ENCODE assay signal across 8 cellular contexts in the genomic region with DNA sequence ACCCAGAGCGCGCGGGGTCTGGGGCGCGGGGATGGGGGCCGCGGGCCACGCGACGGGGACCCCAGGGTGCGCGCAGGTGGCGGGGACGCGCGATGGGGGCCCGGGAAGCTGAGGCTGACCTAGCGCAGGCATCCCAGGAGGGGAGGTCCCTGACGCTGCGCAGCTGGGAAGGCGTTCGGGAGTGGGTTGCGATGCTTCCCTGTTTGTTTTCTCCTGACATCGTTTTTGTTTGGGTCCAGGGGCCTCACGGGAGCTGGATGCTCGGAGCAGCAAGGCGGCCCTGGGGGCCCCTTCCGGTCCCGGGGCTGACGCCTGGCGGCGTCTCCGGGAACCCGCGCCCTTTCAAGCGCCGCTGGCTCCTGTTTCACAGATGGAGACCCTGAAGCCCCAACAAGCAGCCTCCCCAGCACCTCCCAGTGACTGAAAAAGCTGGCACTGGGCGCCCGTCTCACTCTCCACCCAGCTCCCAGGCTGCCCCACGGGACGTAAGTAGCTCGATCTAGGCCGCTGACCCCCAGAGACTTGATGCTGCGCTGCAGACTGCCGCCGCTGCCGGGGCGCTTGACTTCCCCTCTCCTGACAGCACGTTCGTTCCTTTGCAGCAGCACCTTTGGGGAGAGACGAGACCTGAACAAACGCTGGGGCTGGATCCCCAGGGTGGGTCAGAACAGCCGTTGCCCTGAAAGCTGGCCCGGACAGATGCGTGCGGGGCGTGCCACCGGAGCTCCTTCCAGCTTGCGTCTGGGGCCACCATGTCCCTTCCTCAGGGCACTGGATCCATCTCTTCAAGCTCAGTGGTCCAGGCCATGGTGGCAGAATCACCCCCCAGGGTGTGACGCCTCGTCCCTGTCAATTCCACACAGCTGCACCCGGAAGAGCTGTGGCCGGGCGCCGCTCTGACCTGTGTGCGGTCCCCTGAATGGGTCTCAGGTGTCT. TPM values are rescaled to one million over a fixed set of nuclear protein-coding genes. Genes with fewer than 3 reads are reported as not detected.
DNase-seq lines count a peak whose midpoint lies in the region; ATAC-seq, FAIRE-seq and TF ChIP-seq lines count a peak whose summit lies in the region.

No MANE protein-coding gene starts in this region.

- no peak; the same call in 1 of the 2 replicates for TF ChIP-seq POLR2A in GM12878 (IDR thresholded peaks at IDR 0.05; ENCODE audit: low read depth, low read length)

- no peaks in the 10 kb centered on the region for H3K9me3 Mint-ChIP-seq in T-helper 1 cell treated with Interleukin-12 subunit alpha and Interleukin-12 subunit beta and Interleukin-4 antibody, amounts not matched to agents 30 μg/mL and 1 μg/mL, for 36 hours

- DNase-seq in DMS53 (lab: John Stamatoyannopoulos, UW): peak; percentile 76
- peak; percentile 38 for DNase-seq in HT1080 (ENCODE audit: low read depth)
- DNase-seq in GM12878 (ENCODE audit: low read depth, low spot score): no peak
- DNase-seq in iPS-NIHi11 (ENCODE audit: low spot score): peak; percentile 73
- DNase-seq in stimulated activated CD4-positive, alpha-beta T cell treated with anti-CD3 and anti-CD28 coated beads, Interleukin-12 subunit alpha, Interleukin-12 subunit beta, amount 100 ng/mL, for 24 hours (ENCODE audit: low read depth in 2 of 2): peak; percentile 28 to 35
- no peak for DNase-seq in H4 (ENCODE audit: low spot score)

- POLR2A ChIA-PET in GM12878 (lab: Charles Lee): interaction anchor here (0.6 to 1.1 kb wide), 8 partner anchors 19 to 911 kb away, joined by 3 to 6 read pairs (median 3); no protein-coding TSS in a partner anchor

- H3K27me3 ChIP-seq in GM12878 (replicated peaks in 1 of 2; ENCODE audit: control insufficient read depth in 2 of 2, insufficient read depth in 2 of 2, low read length in 1 of 2): no peaks in the 10 kb centered on the region

- WGBS in GM12878 (ENCODE audit: insufficient coverage, insufficient replicate concordance, low lambda C conversion rate, missing lambda C conversion rate): 23% methylated on average over 49 of the region's 66 CpGs

- H3K27ac ChIP-seq in GM12878 (ENCODE audit: control insufficient read depth, insufficient read depth): no peak overlapping the region; the same call in 1 of the 2 replicates

- no peaks in the 10 kb centered on the region for H3K79me2 ChIP-seq in GM12878 (ENCODE audit: control insufficient read depth, insufficient read depth, low read length)

- in situ Hi-C loops in GM12878 (cut with MboI): no loop called here

- peaks cover 5% of the 10 kb centered on the region for H3K4me1 ChIP-seq in GM12878 (ENCODE audit: control insufficient read depth, insufficient read depth, low read length)

- H3K9me3 ChIP-seq in GM12878 (replicated peaks; ENCODE audit: control insufficient read depth, insufficient read depth, low read length): no peaks in the 10 kb centered on the region

- no peaks in the 10 kb centered on the region; a peak in 2 of 4 replicates for H3K36me3 ChIP-seq in GM12878 (ENCODE audit: control insufficient read depth in 2 of 2, insufficient read depth in 2 of 2, low read length in 1 of 2)

- H3K9ac ChIP-seq in GM12878 (ENCODE audit: control insufficient read depth, insufficient read depth, low read length): peak overlapping the region; percentile 62

- H3K4me1 Mint-ChIP-seq in T-helper 1 cell treated with Interleukin-12 subunit alpha and Interleukin-12 subunit beta and Interleukin-4 antibody, amounts not matched to agents 30 μg/mL and 1 μg/mL, for 36 hours (ENCODE audit: low read depth): peaks cover 3% of the 10 kb centered on the region

- peak overlapping the region; percentile 94 for H3K4me2 ChIP-seq in GM12878 (ENCODE audit: control insufficient read depth, insufficient read depth)

- CTCF ChIA-PET in GM12878 (lab: Yijun Ruan, JAX): interaction anchor here (0.6 to 1.6 kb wide), 4 partner anchors 9 to 586 kb away, joined by 3 to 5 read pairs (median 3); no protein-coding TSS in a partner anchor

- ATAC-seq in GM21367 (IDR thresholded peaks at IDR 0.05; ENCODE audit: unreplicated experiment): peak; percentile 35
- ATAC-seq in GM12878: peak; percentile 70

- H3K4me3 ChIP-seq in GM12878: peak overlapping the region; percentile 89

- H4K20me1 ChIP-seq in GM12878 (ENCODE audit: control insufficient read depth, insufficient read depth): no peaks in the 10 kb centered on the region

- TF ChIP-seq EP300 in GM12878 (IDR thresholded peaks at IDR 0.05; ENCODE audit: borderline replicate concordance in 1 of 2, control insufficient read depth in 1 of 2, low read depth in 2 of 2, low read length in 2 of 2): no peak

- peak overlapping the region; percentile 78 for H3K4me3 Mint-ChIP-seq in T-helper 1 cell treated with Interleukin-12 subunit alpha and Interleukin-12 subunit beta and Interleukin-4 antibody, amounts not matched to agents 30 μg/mL and 1 μg/mL, for 36 hours

- H3K27ac Mint-ChIP-seq in T-helper 1 cell treated with Interleukin-12 subunit alpha and Interleukin-12 subunit beta and Interleukin-4 antibody, amounts not matched to agents 30 μg/mL and 1 μg/mL, for 36 hours: no peak overlapping the region

- BruUV-seq in GM12878 (replicated peaks; lab: Mats Ljungman, UMichigan): no TSS peak

- peak overlapping the region; percentile 87 for H2AFZ ChIP-seq in GM12878 (ENCODE audit: control insufficient read depth, low read depth, low read length)

- SMC1A ChIA-PET in GM12878 (lab: Charles Lee; ENCODE audit: uncharacterized antibody, unreplicated experiment): interaction anchor here (1.0 to 1.8 kb wide), 5 partner anchors 17 to 73 kb away, joined by 3 to 5 read pairs (median 4); no protein-coding TSS in a partner anchor

- intact Hi-C loops in GM12878 (cut with micrococcal nuclease; ENCODE audit: unreplicated experiment): loop anchor here (1.0 kb wide), 1 partner anchor 33 kb away; no protein-coding TSS in a partner anchor

- H3K27me3 Mint-ChIP-seq in T-helper 1 cell treated with Interleukin-12 subunit alpha and Interleukin-12 subunit beta and Interleukin-4 antibody, amounts not matched to agents 30 μg/mL and 1 μg/mL, for 36 hours (ENCODE audit: low read depth): no peaks in the 10 kb centered on the region

- no peak for FAIRE-seq in GM12878 (lab: Jason Lieb, UNC)

- H3K36me3 Mint-ChIP-seq in T-helper 1 cell treated with Interleukin-12 subunit alpha and Interleukin-12 subunit beta and Interleukin-4 antibody, amounts not matched to agents 30 μg/mL and 1 μg/mL, for 36 hours (ENCODE audit: low read depth): peaks cover 3% of the 10 kb centered on the region

- peak; percentile 18 to 40 (median 21); a peak in 4 of 6 replicates for TF ChIP-seq CTCF in GM12878 (IDR thresholded peaks at IDR 0.05 in 2 of 3, conservative IDR thresholded peaks at IDR 0.05 in 1 of 3; ENCODE audit: control insufficient read depth in 2 of 3, extremely low read depth in 1 of 3, insufficient read depth in 1 of 3, low read depth in 3 of 3, low read length in 3 of 3)

- RAD21 ChIA-PET in GM12878 (lab: Charles Lee; ENCODE audit: unreplicated experiment): interaction anchor here (0.7 to 2.3 kb wide), 6 partner anchors 32 to 139 kb away, joined by 3 to 7 read pairs (median 3); partner anchors contain the start of gene WDR5

- TF ChIP-seq RAD21 in GM12878 (IDR thresholded peaks at IDR 0.05; ENCODE audit: insufficient read depth, low read depth, low read length): no peak

RNA-seq across cellular contexts. Expression of gene BRD3OS, which starts 0.6 kb away (rescaled TPM):
- total RNA-seq in HT1080 (2014; rRNA removed; shearing (Covaris generic)): 21.2 and 28.4 TPM in 2 replicates
- 18.0 and 24.1 TPM in 2 replicates for polyA plus RNA-seq in HT1080 (2015; cell fraction: cytosol; rRNA removed)
- 11.5 TPM in 2 replicates for polyA plus RNA-seq in HT1080 (2015; cell fraction: nucleus; rRNA removed)
- total RNA-seq in GM12878 (2013; cell fraction: nucleolus; rRNA removed): 7.5 and 7.6 TPM in 2 replicates
- total RNA-seq in GM12878 (2014; rRNA removed) (11.5 and 12.4 TPM in 2 replicates), GM12878 (2014; rRNA removed; fragmentation: Illumina TruSeq; extraction: Trizol) (5.4 and 6.3 TPM in 2 replicates), GM12878 (2021) (12.8 and 13.6 TPM in 2 replicates)
- 4.9 TPM for polyA plus RNA-seq in GM12878 (2011; ENCODE audit: low read depth)
- polyA plus RNA-seq in GM12878 (2011; rRNA removed) (5.6 and 7.0 TPM in 2 replicates), GM12878 (2014; fragmentation: Illumina TruSeq; extraction: Trizol) (7.6 and 10.0 TPM in 2 replicates), GM12878 (2014; fragmentation: Nextera tagmentation; extraction: Ambion mirVana) (1 to 10 TPM; 2.1 to 2.6 TPM), GM12878 (2014; rRNA removed) (12.7 and 12.9 TPM in 2 replicates), GM12878 (2016; fragmentation: Nextera tagmentation; extraction: Ambion mirVana) (10 to 100 TPM; 13.6 to 13.7 TPM)
- polyA plus RNA-seq in GM12878 (2011; cell fraction: cytosol; rRNA removed): 6.1 and 6.4 TPM in 2 replicates
- 5.9 and 7.8 TPM in 2 replicates for polyA plus RNA-seq in GM12878 (2011; cell fraction: nucleus; rRNA removed)
- 8.5 and 9.0 TPM in 2 replicates for polyA plus RNA-seq in GM12878 (2012)
- polyA minus RNA-seq in GM12878 (2011; rRNA and poly(A)+ RNA removed): 2.2 and 6.0 TPM in 2 replicates
- polyA minus RNA-seq in GM12878 (2011; cell fraction: cytosol; rRNA and poly(A)+ RNA removed): 2.3 and 3.2 TPM in 2 replicates
- polyA minus RNA-seq in GM12878 (2011; cell fraction: nucleus; rRNA and poly(A)+ RNA removed): 5.2 and 6.1 TPM in 2 replicates
- 23.1 and 26.4 TPM in 2 replicates for total RNA-seq in H4 (2014; rRNA removed; shearing (Covaris generic))

RNA-seq across cellular contexts. Expression of gene VAV2, which starts 33.8 kb away (rescaled TPM):
- 9.8 and 12.5 TPM in 2 replicates for total RNA-seq in HT1080 (2014; rRNA removed; shearing (Covaris generic))
- polyA plus RNA-seq in HT1080 (2015; cell fraction: cytosol; rRNA removed): 14.3 and 15.1 TPM in 2 replicates
- 19.7 and 21.9 TPM in 2 replicates for polyA plus RNA-seq in HT1080 (2015; cell fraction: nucleus; rRNA removed)
- total RNA-seq in GM12878 (2013; cell fraction: nucleolus; rRNA removed): 39.5 and 41.0 TPM in 2 replicates
- total RNA-seq in GM12878 (2014; rRNA removed) (15.4 and 17.3 TPM in 2 replicates), GM12878 (2014; rRNA removed; fragmentation: Illumina TruSeq; extraction: Trizol) (17.8 and 18.1 TPM in 2 replicates), GM12878 (2021) (36.0 and 43.9 TPM in 2 replicates)
- polyA plus RNA-seq in GM12878 (2011; ENCODE audit: low read depth): 11.0 TPM
- polyA plus RNA-seq in GM12878 (2011; rRNA removed) (9.7 and 13.3 TPM in 2 replicates), GM12878 (2014; fragmentation: Illumina TruSeq; extraction: Trizol) (16.1 and 23.6 TPM in 2 replicates), GM12878 (2014; fragmentation: Nextera tagmentation; extraction: Ambion mirVana) (under 1 TPM; 0.13 to 0.53 TPM), GM12878 (2014; rRNA removed) (26.7 and 30.9 TPM in 2 replicates), GM12878 (2016; fragmentation: Nextera tagmentation; extraction: Ambion mirVana) (10 to 100 TPM; 13.5 to 16.6 TPM)
- 16.2 and 18.8 TPM in 2 replicates for polyA plus RNA-seq in GM12878 (2011; cell fraction: cytosol; rRNA removed)
- polyA plus RNA-seq in GM12878 (2011; cell fraction: nucleus; rRNA removed): 37.5 and 42.0 TPM in 2 replicates
- polyA plus RNA-seq in GM12878 (2012): 24.7 and 27.4 TPM in 2 replicates
- polyA minus RNA-seq in GM12878 (2011; rRNA and poly(A)+ RNA removed): 21.4 and 32.6 TPM in 2 replicates
- polyA minus RNA-seq in GM12878 (2011; cell fraction: cytosol; rRNA and poly(A)+ RNA removed): 12.7 and 13.9 TPM in 2 replicates
- polyA minus RNA-seq in GM12878 (2011; cell fraction: nucleus; rRNA and poly(A)+ RNA removed): 11.4 and 17.0 TPM in 2 replicates
- 4.5 and 6.1 TPM in 2 replicates for total RNA-seq in H4 (2014; rRNA removed; shearing (Covaris generic))

RNA-seq across cellular contexts. Expression of gene BRD3, which starts 42.0 kb away (rescaled TPM):
- total RNA-seq in HT1080 (2014; rRNA removed; shearing (Covaris generic)): 4.6 and 10.1 TPM in 2 replicates
- 14.0 and 17.8 TPM in 2 replicates for polyA plus RNA-seq in HT1080 (2015; cell fraction: cytosol; rRNA removed)
- 18.7 and 19.2 TPM in 2 replicates for polyA plus RNA-seq in HT1080 (2015; cell fraction: nucleus; rRNA removed)
- total RNA-seq in GM12878 (2013; cell fraction: nucleolus; rRNA removed): 11.8 and 13.2 TPM in 2 replicates
- total RNA-seq in GM12878 (2014; rRNA removed) (4.0 and 4.6 TPM in 2 replicates), GM12878 (2014; rRNA removed; fragmentation: Illumina TruSeq; extraction: Trizol) (1.8 and 2.0 TPM in 2 replicates), GM12878 (2021) (20.8 and 26.3 TPM in 2 replicates)
- 2.5 TPM for polyA plus RNA-seq in GM12878 (2011; ENCODE audit: low read depth)
- polyA plus RNA-seq in GM12878 (2011; rRNA removed) (2.5 and 3.2 TPM in 2 replicates), GM12878 (2014; fragmentation: Illumina TruSeq; extraction: Trizol) (4.1 and 5.1 TPM in 2 replicates), GM12878 (2014; fragmentation: Nextera tagmentation; extraction: Ambion mirVana) (1 to 10 TPM in 1 of 2 experiments, under 1 TPM in 1; 0.53 to 1.1 TPM), GM12878 (2014; rRNA removed) (8.6 and 9.5 TPM in 2 replicates), GM12878 (2016; fragmentation: Nextera tagmentation; extraction: Ambion mirVana) (10 to 100 TPM; 17.2 to 19.0 TPM)
- polyA plus RNA-seq in GM12878 (2011; cell fraction: cytosol; rRNA removed): 3.0 and 3.5 TPM in 2 replicates
- 13.2 and 14.5 TPM in 2 replicates for polyA plus RNA-seq in GM12878 (2011; cell fraction: nucleus; rRNA removed)
- polyA plus RNA-seq in GM12878 (2012): 6.4 and 6.8 TPM in 2 replicates
- polyA minus RNA-seq in GM12878 (2011; rRNA and poly(A)+ RNA removed): 3.1 and 6.9 TPM in 2 replicates
- polyA minus RNA-seq in GM12878 (2011; cell fraction: cytosol; rRNA and poly(A)+ RNA removed): 4.4 and 15.3 TPM in 2 replicates
- 6.2 and 10.4 TPM in 2 replicates for polyA minus RNA-seq in GM12878 (2011; cell fraction: nucleus; rRNA and poly(A)+ RNA removed)
- 2.5 TPM in 2 replicates for total RNA-seq in H4 (2014; rRNA removed; shearing (Covaris generic))

Comparison
In these comparisons a context has a peak if more than half of its experiments do, and no peak if none do; other contexts are left out.
1. DNase-seq: peak in DMS53 (single experiment), HT1080 (single experiment), iPS-NIHi11 (single experiment) and stimulated activated CD4-positive, alpha-beta T cell treated with anti-CD3 and anti-CD28 coated beads, Interleukin-12 subunit alpha, Interleukin-12 subunit beta, amount 100 ng/mL, for 24 hours (2 of 2); none in GM12878 (single experiment) and H4 (single experiment).